ENCODE assay signal across 8 cellular contexts in the genomic region with DNA sequence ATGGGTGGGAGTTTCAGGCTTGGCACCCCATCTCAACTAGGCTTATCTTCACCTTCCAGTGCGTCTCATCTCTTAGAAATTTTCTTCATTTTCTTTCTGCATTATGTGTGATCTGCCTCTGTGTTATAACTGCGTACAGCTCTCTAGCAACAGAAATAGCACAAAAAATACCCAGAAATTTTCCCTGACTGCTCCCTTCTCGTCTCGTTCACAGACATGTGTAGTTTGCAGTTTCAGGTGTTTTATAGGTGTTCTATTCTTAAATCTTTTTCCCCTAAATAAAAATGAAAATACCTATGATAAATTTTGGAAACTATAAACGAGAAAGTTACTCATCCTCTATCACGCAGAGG. TPM values are rescaled to one million over a fixed set of nuclear protein-coding genes. Genes with fewer than 3 reads are reported as not detected.
DNase-seq lines count a peak whose midpoint lies in the region; ATAC-seq lines count a peak whose summit lies in the region.

No MANE protein-coding gene starts in this region.

- H3K27me3 Mint-ChIP-seq in activated T-cell treated with anti-CD3 and anti-CD28 coated beads, Interleukin-2, amount 50 U/mL, for 72 hours (ENCODE audit: low read depth) = no peaks in the 10 kb centered on the region
- no peaks in the 10 kb centered on the region for H3K27me3 Mint-ChIP-seq in activated CD8-positive, alpha-beta T cell treated with anti-CD3 and anti-CD28 coated beads, Interleukin-2, amount 10 ng/mL, durations not matched to agents 7 days and 5 days (ENCODE audit: low read depth)
- H3K27me3 Mint-ChIP-seq in stimulated activated memory B cell treated with anti-CD40 and anti-IgM and Interleukin-4, amounts not matched to agents 10 μg/mL and 1 μg/mL and 100 μg/mL, for 72 hours = no peaks in the 10 kb centered on the region

- DNase-seq in activated T-cell treated with anti-CD3 and anti-CD28 coated beads, Interleukin-2, amount 50 U/mL, for 72 hours = no peak
- no peak for DNase-seq in activated T-cell treated with anti-CD3 and anti-CD28 coated beads, Interleukin-2, amount 50 U/mL, for 1 hour
- no peak for DNase-seq in activated CD8-positive, alpha-beta T cell treated with anti-CD3 and anti-CD28 coated beads, Interleukin-2, amount 10 ng/mL, durations not matched to agents 7 days and 5 days
- DNase-seq in retina (no peak), HuH-7.5 (ENCODE audit: low spot score) (no peak), DMS153 treated with DMSO at 0.1 percent for 48 hours (lab: John Stamatoyannopoulos, UW; ENCODE audit: unreplicated experiment) (no peak)

- H3K9me3 Mint-ChIP-seq in activated T-cell treated with anti-CD3 and anti-CD28 coated beads, Interleukin-2, amount 50 U/mL, for 72 hours = no peaks in the 10 kb centered on the region
- H3K9me3 Mint-ChIP-seq in activated CD8-positive, alpha-beta T cell treated with anti-CD3 and anti-CD28 coated beads, Interleukin-2, amount 10 ng/mL, durations not matched to agents 7 days and 5 days (ENCODE audit: insufficient read depth) = no peaks in the 10 kb centered on the region
- H3K9me3 Mint-ChIP-seq in stimulated activated memory B cell treated with anti-CD40 and anti-IgM and Interleukin-4, amounts not matched to agents 10 μg/mL and 1 μg/mL and 100 μg/mL, for 72 hours = no peaks in the 10 kb centered on the region

- peaks cover 83% of the 10 kb centered on the region for H3K4me1 Mint-ChIP-seq in activated T-cell treated with anti-CD3 and anti-CD28 coated beads, Interleukin-2, amount 50 U/mL, for 72 hours (ENCODE audit: low read depth)
- H3K4me1 Mint-ChIP-seq in activated CD8-positive, alpha-beta T cell treated with anti-CD3 and anti-CD28 coated beads, Interleukin-2, amount 10 ng/mL, durations not matched to agents 7 days and 5 days (ENCODE audit: low read depth) = peaks cover 79% of the 10 kb centered on the region
- peaks cover 79% of the 10 kb centered on the region for H3K4me1 Mint-ChIP-seq in stimulated activated memory B cell treated with anti-CD40 and anti-IgM and Interleukin-4, amounts not matched to agents 10 μg/mL and 1 μg/mL and 100 μg/mL, for 72 hours

- peaks cover 0 to 4% of the 10 kb centered on the region in 2 donors for H3K36me3 Mint-ChIP-seq in activated T-cell treated with anti-CD3 and anti-CD28 coated beads, Interleukin-2, amount 50 U/mL, for 72 hours (ENCODE audit: insufficient read depth in 2 of 2)
- H3K36me3 Mint-ChIP-seq in activated CD8-positive, alpha-beta T cell treated with anti-CD3 and anti-CD28 coated beads, Interleukin-2, amount 10 ng/mL, durations not matched to agents 7 days and 5 days (ENCODE audit: low read depth) = peaks cover 12% of the 10 kb centered on the region
- no peaks in the 10 kb centered on the region for H3K36me3 Mint-ChIP-seq in stimulated activated memory B cell treated with anti-CD40 and anti-IgM and Interleukin-4, amounts not matched to agents 10 μg/mL and 1 μg/mL and 100 μg/mL, for 72 hours

- peak in 1 of 2 donors; percentile 14 for ATAC-seq in activated T-cell treated with anti-CD3 and anti-CD28 coated beads, Interleukin-2, amount 50 U/mL, for 72 hours (replicated peaks in 1 of 2)
- ATAC-seq in HG02970 (IDR thresholded peaks at IDR 0.05; ENCODE audit: low FRiP score, unreplicated experiment) = peak; percentile 16
- ATAC-seq in activated CD8-positive, alpha-beta T cell treated with anti-CD3 and anti-CD28 coated beads, Interleukin-2, amount 10 ng/mL, durations not matched to agents 7 days and 5 days = no peak
- peak; percentile 21 for ATAC-seq in stimulated activated memory B cell treated with anti-CD40 and anti-IgM and Interleukin-4, amounts not matched to agents 10 μg/mL and 1 μg/mL and 100 μg/mL, for 72 hours

- H3K27ac Mint-ChIP-seq in activated T-cell treated with anti-CD3 and anti-CD28 coated beads, Interleukin-2, amount 50 U/mL, for 72 hours = peak overlapping the region; percentile 51
- H3K27ac Mint-ChIP-seq in activated CD8-positive, alpha-beta T cell treated with anti-CD3 and anti-CD28 coated beads, Interleukin-2, amount 10 ng/mL, durations not matched to agents 7 days and 5 days = peak overlapping the region; percentile 95
- H3K27ac Mint-ChIP-seq in stimulated activated memory B cell treated with anti-CD40 and anti-IgM and Interleukin-4, amounts not matched to agents 10 μg/mL and 1 μg/mL and 100 μg/mL, for 72 hours = peak overlapping the region; percentile 85

- POLR2A ChIA-PET in activated CD8-positive, alpha-beta T cell treated with anti-CD3 and anti-CD28 coated beads, Interleukin-2, amount 10 ng/mL, durations not matched to agents 7 days and 5 days (lab: Charles Lee) = interaction anchor here (0.6 to 2.0 kb wide), 10 partner anchors 9 to 172 kb away, joined by 3 to 9 read pairs (median 4); no protein-coding TSS in a partner anchor

- CTCF ChIA-PET in activated CD8-positive, alpha-beta T cell treated with anti-CD3 and anti-CD28 coated beads, Interleukin-2, amount 10 ng/mL, durations not matched to agents 7 days and 5 days (lab: Charles Lee) = interaction anchor here (0.7 to 2.0 kb wide), 5 partner anchors 14 to 338 kb away, joined by 3 to 9 read pairs (median 3); no protein-coding TSS in a partner anchor

- peak overlapping the region; percentile 82 to 86 for H3K4me3 Mint-ChIP-seq in activated T-cell treated with anti-CD3 and anti-CD28 coated beads, Interleukin-2, amount 50 U/mL, for 72 hours
- H3K4me3 Mint-ChIP-seq in activated CD8-positive, alpha-beta T cell treated with anti-CD3 and anti-CD28 coated beads, Interleukin-2, amount 10 ng/mL, durations not matched to agents 7 days and 5 days = peak overlapping the region; percentile 72
- peak overlapping the region; percentile 80 for H3K4me3 Mint-ChIP-seq in stimulated activated memory B cell treated with anti-CD40 and anti-IgM and Interleukin-4, amounts not matched to agents 10 μg/mL and 1 μg/mL and 100 μg/mL, for 72 hours

RNA-seq across cellular contexts. Expression of a gene that starts 48.2 kb away (rescaled TPM):
- 10 to 100 TPM; 18.6 to 19.7 TPM for total RNA-seq in activated T-cell treated with anti-CD3 and anti-CD28 coated beads, Interleukin-2, amount 50 U/mL, for 72 hours
- total RNA-seq in activated CD8-positive, alpha-beta T cell treated with anti-CD3 and anti-CD28 coated beads, Interleukin-2, amount 10 ng/mL, durations not matched to agents 7 days and 5 days = 10 to 100 TPM; 20.4 to 20.9 TPM
